In genomic region chr3:8456118-8456811, GRCh38 we compare ENCODE assay signal across 17 cellular contexts. TPM values are rescaled to one million over a fixed set of nuclear protein-coding genes. Genes with fewer than 3 reads are reported as not detected.
A peak's percentile ranks its signal among the peaks of the same experiment; 100 is the strongest.
DNase-seq lines count a peak whose midpoint lies in the region; ATAC-seq and TF ChIP-seq lines count a peak whose summit lies in the region.
"Had no signal": no experiment of that assay in that cellular context is flagged by ENCODE, and none has a peak within 500 bp of the region (broad histone marks: within the 10 kb centered on the region; RNA-seq: fewer than 3 reads in every experiment).

No MANE protein-coding gene starts in this region.

- peak overlapping the region; percentile 12 for H2AFZ ChIP-seq in neural progenitor cell (replicated peaks)

- H3K9me3 ChIP-seq in endodermal cell (ENCODE audit: control insufficient read depth, low read length) (no peaks in the 10 kb centered on the region), neural progenitor cell (ENCODE audit: low read depth) (no peaks in the 10 kb centered on the region), stomach (no peaks in the 10 kb centered on the region)
- H3K9me3 ChIP-seq: esophagus muscularis mucosa, heart left ventricle had no signal

- H3K4me3 Mint-ChIP-seq in endodermal cell (no peak overlapping the region), neural progenitor cell (no peak overlapping the region)
- H3K4me3 Mint-ChIP-seq in activated T-cell treated with anti-CD3 and anti-CD28 coated beads, Interleukin-2, amount 50 U/mL, for 24 hours: no peak overlapping the region
- H3K4me3 Mint-ChIP-seq: activated CD8-positive, alpha-beta T cell treated with anti-CD3 and anti-CD28 coated beads, Interleukin-2, amount 10 ng/mL, durations not matched to agents 7 days and 5 days; activated naive CD8-positive, alpha-beta T cell; CD8-positive, alpha-beta T cell; IgD-negative memory B cell had no signal

- H3K36me3 Mint-ChIP-seq in endodermal cell (ENCODE audit: low read depth) (no peaks in the 10 kb centered on the region), neural progenitor cell (no peaks in the 10 kb centered on the region)
- no peaks in the 10 kb centered on the region for H3K36me3 Mint-ChIP-seq in activated T-cell treated with anti-CD3 and anti-CD28 coated beads, Interleukin-2, amount 50 U/mL, for 24 hours (ENCODE audit: low read depth)
- H3K36me3 Mint-ChIP-seq: activated naive CD8-positive, alpha-beta T cell; CD8-positive, alpha-beta T cell had no signal

- peak; percentile 46 for DNase-seq in EH (ENCODE audit: low read depth)
- peak; percentile 54 for DNase-seq in NCI-H510A (lab: John Stamatoyannopoulos, UW)
- DNase-seq in endodermal cell: peak; percentile 53
- peak; percentile 27 for DNase-seq in neural progenitor cell (ENCODE audit: low spot score)
- DNase-seq in activated T-cell treated with anti-CD3 and anti-CD28 coated beads, Interleukin-2, amount 50 U/mL, for 24 hours: no peak
- DNase-seq in DMS 273 treated with DMSO at 0.1 percent for 48 hours (lab: John Stamatoyannopoulos, UW): no peak
- DNase-seq in stomach: no peak
- no peak for DNase-seq in left ventricle myocardium superior
- DNase-seq: activated CD8-positive, alpha-beta T cell treated with anti-CD3 and anti-CD28 coated beads, Interleukin-2, amount 10 ng/mL, durations not matched to agents 7 days and 5 days; CD8-positive, alpha-beta T cell; heart left ventricle; islet precursor cell; NCI-H748 treated with DMSO at 0.1 percent for 48 hours; SW 1271 had no signal

- H3K27me3 Mint-ChIP-seq in endodermal cell (ENCODE audit: insufficient read depth) (peaks cover 14% of the 10 kb centered on the region), neural progenitor cell (ENCODE audit: insufficient read depth, low read depth) (no peaks in the 10 kb centered on the region)
- no peaks in the 10 kb centered on the region for H3K27me3 Mint-ChIP-seq in activated T-cell treated with anti-CD3 and anti-CD28 coated beads, Interleukin-2, amount 50 U/mL, for 24 hours

- H3K4me3 ChIP-seq in endodermal cell (ENCODE audit: low read length) (no peak overlapping the region), neural progenitor cell (no peak overlapping the region), stomach (no peak overlapping the region)
- H3K4me3 ChIP-seq: esophagus muscularis mucosa, heart left ventricle had no signal

- H3K27ac ChIP-seq in endodermal cell (ENCODE audit: low read depth, low read length) (peak overlapping the region; percentile 6), neural progenitor cell (peak overlapping the region; percentile 42), stomach (no peak overlapping the region)
- H3K27ac ChIP-seq: esophagus muscularis mucosa, heart left ventricle had no signal

- H3K79me2 ChIP-seq in neural progenitor cell (ENCODE audit: low read depth): no peaks in the 10 kb centered on the region

- H3K4me1 Mint-ChIP-seq in endodermal cell: peaks cover 18% of the 10 kb centered on the region
- peaks cover 15% of the 10 kb centered on the region for H3K4me1 Mint-ChIP-seq in neural progenitor cell
- H3K4me1 Mint-ChIP-seq in activated T-cell treated with anti-CD3 and anti-CD28 coated beads, Interleukin-2, amount 50 U/mL, for 24 hours (ENCODE audit: low read depth): no peaks in the 10 kb centered on the region

- ATAC-seq in left ventricle myocardium superior: no peak
- ATAC-seq: activated CD8-positive, alpha-beta T cell treated with anti-CD3 and anti-CD28 coated beads, Interleukin-2, amount 10 ng/mL, durations not matched to agents 7 days and 5 days; CD8-positive, alpha-beta T cell; heart left ventricle had no signal

- no peak for TF ChIP-seq CTCF in endodermal cell (conservative IDR thresholded peaks at IDR 0.05)
- TF ChIP-seq CTCF in neural progenitor cell (IDR thresholded peaks at IDR 0.05): no peak
- no peak for TF ChIP-seq CTCF in stomach (IDR thresholded peaks at IDR 0.05)

- no peak for TF ChIP-seq EP300 in stomach (IDR thresholded peaks at IDR 0.05)

- H3K4me1 ChIP-seq in endodermal cell (ENCODE audit: control insufficient read depth, insufficient read depth, low read length) (peaks cover 14% of the 10 kb centered on the region), neural progenitor cell (peaks cover 11% of the 10 kb centered on the region), stomach (peaks cover 0 to 6% (median 1%) of the 10 kb centered on the region in 4 donors)

- H3K27me3 ChIP-seq in endodermal cell (ENCODE audit: control insufficient read depth, insufficient read depth, low read length, poor library complexity, severe bottlenecking): no peaks in the 10 kb centered on the region
- H3K27me3 ChIP-seq in neural progenitor cell: no peaks in the 10 kb centered on the region
- no peaks in the 10 kb centered on the region for H3K27me3 ChIP-seq in stomach
- H3K27me3 ChIP-seq: esophagus muscularis mucosa, heart left ventricle had no signal

- H3K27ac Mint-ChIP-seq in endodermal cell: no peak overlapping the region
- peak overlapping the region; percentile 20 for H3K27ac Mint-ChIP-seq in neural progenitor cell
- H3K27ac Mint-ChIP-seq in activated T-cell treated with anti-CD3 and anti-CD28 coated beads, Interleukin-2, amount 50 U/mL, for 24 hours: no peak overlapping the region
- H3K27ac Mint-ChIP-seq: activated CD8-positive, alpha-beta T cell treated with anti-CD3 and anti-CD28 coated beads, Interleukin-2, amount 10 ng/mL, durations not matched to agents 7 days and 5 days; activated naive CD8-positive, alpha-beta T cell; CD8-positive, alpha-beta T cell; IgD-negative memory B cell had no signal

- peak overlapping the region; percentile 55 for H3K4me2 ChIP-seq in neural progenitor cell

- H3K9ac ChIP-seq in endodermal cell (ENCODE audit: extremely low read depth, low read length, poor library complexity, severe bottlenecking) (no peak overlapping the region), neural progenitor cell (no peak overlapping the region)

- TF ChIP-seq POLR2A in stomach (IDR thresholded peaks at IDR 0.05): no peak

- peaks cover 12% of the 10 kb centered on the region for H3F3A ChIP-seq in neural progenitor cell (ENCODE audit: low read depth)

- H3K36me3 ChIP-seq in endodermal cell (ENCODE audit: control insufficient read depth, insufficient read depth, low read length) (no peaks in the 10 kb centered on the region), neural progenitor cell (no peaks in the 10 kb centered on the region), stomach (no peaks in the 10 kb centered on the region)
- H3K36me3 ChIP-seq: esophagus muscularis mucosa, heart left ventricle had no signal

- intact Hi-C loops in stomach (cut with DNase I; ENCODE audit: low total_unique reads) (no loop called here), left ventricle myocardium superior (cut with micrococcal nuclease) (no loop called here)

- H3K9me3 Mint-ChIP-seq in endodermal cell (no peaks in the 10 kb centered on the region), neural progenitor cell (no peaks in the 10 kb centered on the region)
- H3K9me3 Mint-ChIP-seq in activated T-cell treated with anti-CD3 and anti-CD28 coated beads, Interleukin-2, amount 50 U/mL, for 24 hours: no peaks in the 10 kb centered on the region
- H3K9me3 Mint-ChIP-seq: CD8-positive, alpha-beta T cell; IgD-negative memory B cell had no signal

- WGBS in endodermal cell (ENCODE audit: insufficient coverage in 1 of 2, insufficient read length in 1 of 2), 2 experiments: 31 to 46% methylated on average over 5 to 7 of the region's 7 CpGs
- 90 to 94% (median 93%) methylated on average over 7 of the region's 7 CpGs for WGBS in stomach, 5 donors

- H4K20me1 ChIP-seq in neural progenitor cell (ENCODE audit: low read depth): no peaks in the 10 kb centered on the region

RNA-seq across cellular contexts. Expression of gene LMCD1, which starts 45.4 kb away (rescaled TPM):
- total RNA-seq in endodermal cell (10 to 100 TPM; 20.7 to 35.7 TPM), neural progenitor cell (ENCODE audit: low replicate concordance) (0.15 TPM in 1 of 2 replicates, not detected in the other), stomach (10 to 100 TPM in 3 of 5 donors, under 1 TPM in 2; 0.58 to 42.3 (median 17.4) TPM), left ventricle myocardium superior (37.9 TPM)
- 32.7 TPM for polyA plus RNA-seq in endodermal cell (2013, experiment 1 of 2)
- polyA plus RNA-seq in endodermal cell (2013, experiment 2 of 2): 42.3 TPM
- 10 to 100 TPM; 21.0 to 60.2 (median 45.5) TPM for polyA plus RNA-seq in stomach

Comparison
In these comparisons a context has a peak if more than half of its experiments do, and no peak if none do; other contexts are left out.
1. DNase-seq: peak in EH (single experiment), NCI-H510A (single experiment), endodermal cell (single experiment) and neural progenitor cell (single experiment); none in activated T-cell treated with anti-CD3 and anti-CD28 coated beads, Interleukin-2, amount 50 U/mL, for 24 hours (single experiment), DMS 273 treated with DMSO at 0.1 percent for 48 hours (single experiment), stomach (single experiment) and left ventricle myocardium superior (single experiment).
2. H3K27ac ChIP-seq: peak in endodermal cell (single experiment) and neural progenitor cell (single experiment); none in stomach (0 of 5).